Comparison of ENCODE assay signal across 1 cellular context in genomic region chr18:79963658-79964329, GRCh38.
TF ChIP-seq lines count a peak whose summit lies in the region.

No MANE protein-coding gene starts in this region.

TF ChIP-seq in GM23338, 12 proteins besides CTCF, POLR2A, EP300 and RAD21 (continued from another document):
- TF ChIP-seq REST (IDR thresholded peaks at IDR 0.05; ENCODE audit: unreplicated experiment) (no peak), STAT1 (IDR thresholded peaks at IDR 0.05; ENCODE audit: unreplicated experiment) (no peak), ZNF114 (CRISPR knock-in tag; IDR thresholded peaks at IDR 0.05) (no peak), POLR2AphosphoS5 (IDR thresholded peaks at IDR 0.05; ENCODE audit: low read depth) (no peak), ZNF331 (CRISPR knock-in tag; IDR thresholded peaks at IDR 0.05; ENCODE audit: low read depth) (no peak), ZNF462 (CRISPR knock-in tag; IDR thresholded peaks at IDR 0.05) (no peak), ETS1 (IDR thresholded peaks at IDR 0.05) (no peak), EZH2 (IDR thresholded peaks at IDR 0.05; ENCODE audit: low read depth, unreplicated experiment) (no peak), JUNB (IDR thresholded peaks at IDR 0.05; ENCODE audit: unreplicated experiment) (no peak), CREB1 (CRISPR knock-in tag; IDR thresholded peaks at IDR 0.05; ENCODE audit: low read depth) (no peak), EZH2phosphoT487 (IDR thresholded peaks at IDR 0.05; ENCODE audit: unreplicated experiment) (no peak)
